24 cellular contexts compared by ENCODE assay signal in the genomic region with DNA sequence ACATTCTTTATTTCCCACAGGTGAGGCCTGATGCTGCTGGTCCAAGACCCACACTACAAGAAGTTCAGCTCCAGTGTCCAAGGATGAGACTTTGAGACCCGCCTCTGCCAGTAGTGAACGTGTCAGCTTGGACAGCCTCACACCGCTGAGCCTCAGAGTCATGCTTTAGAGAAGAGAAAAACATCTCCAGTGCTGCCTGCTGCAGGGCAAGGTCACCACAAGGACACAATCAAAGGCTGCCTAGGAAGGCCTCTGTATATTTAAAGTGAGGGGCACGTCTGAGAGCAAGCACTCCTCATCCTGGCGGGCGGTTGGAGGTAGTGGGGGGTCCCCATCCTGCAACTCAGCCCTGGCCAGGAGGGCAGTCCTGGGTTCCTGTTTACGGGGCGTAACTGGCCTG. TPM values are rescaled to one million over a fixed set of nuclear protein-coding genes. Genes with fewer than 3 reads are reported as not detected.
DNase-seq lines count a peak whose midpoint lies in the region; ATAC-seq, FAIRE-seq and TF ChIP-seq lines count a peak whose summit lies in the region.
"Had no signal": no experiment of that assay in that cellular context is flagged by ENCODE, and none has a peak within 500 bp of the region (broad histone marks: within the 10 kb centered on the region; RNA-seq: fewer than 3 reads in every experiment).

No MANE protein-coding gene starts in this region.

- no peaks in the 10 kb centered on the region for H3K9me3 Mint-ChIP-seq in activated CD8-positive, alpha-beta memory T cell treated with anti-CD3 and anti-CD28 coated beads, Interleukin-2, amount 10 ng/mL, durations not matched to agents 7 days and 5 days (ENCODE audit: low read depth)
- H3K9me3 Mint-ChIP-seq: activated CD8-positive, alpha-beta T cell treated with anti-CD3 and anti-CD28 coated beads for 36 hours had no signal

- no peak overlapping the region for H3K27ac Mint-ChIP-seq in activated CD8-positive, alpha-beta memory T cell treated with anti-CD3 and anti-CD28 coated beads, Interleukin-2, amount 10 ng/mL, durations not matched to agents 7 days and 5 days
- H3K27ac Mint-ChIP-seq: activated CD8-positive, alpha-beta T cell treated with anti-CD3 and anti-CD28 coated beads for 36 hours had no signal

- no peak overlapping the region for H3K4me3 Mint-ChIP-seq in activated CD8-positive, alpha-beta memory T cell treated with anti-CD3 and anti-CD28 coated beads, Interleukin-2, amount 10 ng/mL, durations not matched to agents 7 days and 5 days
- H3K4me3 Mint-ChIP-seq: activated CD8-positive, alpha-beta T cell treated with anti-CD3 and anti-CD28 coated beads for 36 hours had no signal

- no peak for TF ChIP-seq EP300 in sigmoid colon (IDR thresholded peaks at IDR 0.05)

- H3K4me3 ChIP-seq in HUES6 (ENCODE audit: low read depth, low read length) (no peak overlapping the region), kidney (ENCODE audit: low read length in 2 of 2) (no peak overlapping the region), sigmoid colon (no peak overlapping the region)

- WGBS in sigmoid colon, 2 donors, result 86 to 94% methylated on average over 8 of the region's 8 CpGs

- no peaks in the 10 kb centered on the region for H3K27me3 ChIP-seq in HUES6 (ENCODE audit: control insufficient read depth, insufficient read depth, low read length)
- no peaks in the 10 kb centered on the region for H3K27me3 ChIP-seq in sigmoid colon

- H3K4me1 ChIP-seq in HUES6 (ENCODE audit: control insufficient read depth, insufficient read depth, low read length) (peaks cover 66% of the 10 kb centered on the region), kidney (ENCODE audit: control insufficient read depth in 1 of 2, insufficient read depth in 1 of 2, low read depth in 1 of 2, low read length in 2 of 2) (peaks cover 7 to 14% of the 10 kb centered on the region in 2 donors), sigmoid colon (peaks cover 0 to 85% (median 69%) of the 10 kb centered on the region in 4 donors)

- H3K4me1 Mint-ChIP-seq in activated CD8-positive, alpha-beta memory T cell treated with anti-CD3 and anti-CD28 coated beads, Interleukin-2, amount 10 ng/mL, durations not matched to agents 7 days and 5 days, result no peaks in the 10 kb centered on the region

- no peak for TF ChIP-seq CTCF in kidney (IDR thresholded peaks at IDR 0.05; ENCODE audit: borderline replicate concordance, extremely low read depth, insufficient read depth)
- TF ChIP-seq CTCF in sigmoid colon (IDR thresholded peaks at IDR 0.05), result no peak

- H3K9me3 ChIP-seq in HUES6 (ENCODE audit: control insufficient read depth, insufficient read depth, low read depth, low read length), result no peaks in the 10 kb centered on the region
- no peaks in the 10 kb centered on the region for H3K9me3 ChIP-seq in kidney (ENCODE audit: control insufficient read depth in 1 of 2, low read length in 2 of 2)
- no peaks in the 10 kb centered on the region for H3K9me3 ChIP-seq in sigmoid colon

- CTCF ChIA-PET in activated CD8-positive, alpha-beta memory T cell treated with anti-CD3 and anti-CD28 coated beads, Interleukin-2, amount 10 ng/mL, durations not matched to agents 7 days and 5 days (lab: Charles Lee), result no interaction called here

- FAIRE-seq in kidney (lab: Jason Lieb, UNC), result no peak
- FAIRE-seq: bronchial epithelial cell, D721Med, endothelial cell of umbilical vein had no signal

- intact Hi-C loops in kidney (cut with DNase I) (no loop called here), sigmoid colon (cut with DNase I) (no loop called here)

- DNase-seq in kidney (no peak), sigmoid colon (no peak), NCI-H1417 (lab: John Stamatoyannopoulos, UW) (no peak)
- no peak for DNase-seq in activated CD8-positive, alpha-beta memory T cell treated with anti-CD3 and anti-CD28 coated beads, Interleukin-2, amount 10 ng/mL, durations not matched to agents 7 days and 5 days
- DNase-seq: activated CD8-positive, alpha-beta T cell treated with anti-CD3 and anti-CD28 coated beads for 36 hours; C1 segment of cervical spinal cord; dermis blood vessel endothelial cell; hypothalamus; NCI-H2171 treated with DMSO at 0.1 percent for 48 hours; NCI-H748 treated with DMSO at 0.1 percent for 48 hours; right cardiac atrium; stimulated activated CD4-positive, alpha-beta T cell treated with anti-CD3 and anti-CD28 coated beads, Interleukin-15, amount 100 ng/mL, for 24 hours; substantia nigra; T-helper 9 cell had no signal

- H3K9ac ChIP-seq in HUES6 (ENCODE audit: low read length) (peak overlapping the region; percentile 69), kidney (ENCODE audit: low read length in 2 of 2) (peak overlapping the region in 1 of 2 donors; percentile 10)

- no peak for TF ChIP-seq POLR2A in sigmoid colon (IDR thresholded peaks at IDR 0.05)

- no peaks in the 10 kb centered on the region for H3K36me3 Mint-ChIP-seq in activated CD8-positive, alpha-beta memory T cell treated with anti-CD3 and anti-CD28 coated beads, Interleukin-2, amount 10 ng/mL, durations not matched to agents 7 days and 5 days

- ATAC-seq in HG03469 (IDR thresholded peaks at IDR 0.05; ENCODE audit: unreplicated experiment) (no peak), HG03565 (IDR thresholded peaks at IDR 0.05; ENCODE audit: unreplicated experiment) (no peak)
- no peak for ATAC-seq in activated CD8-positive, alpha-beta memory T cell treated with anti-CD3 and anti-CD28 coated beads, Interleukin-2, amount 10 ng/mL, durations not matched to agents 7 days and 5 days
- ATAC-seq: activated CD8-positive, alpha-beta T cell treated with anti-CD3 and anti-CD28 coated beads for 36 hours; right cardiac atrium had no signal

- H3K27ac ChIP-seq in HUES6 (ENCODE audit: low read depth, low read length) (peak overlapping the region; percentile 67; the same call in 1 of the 2 replicates), cingulate gyrus (ENCODE audit: low read depth, low read length) (peak overlapping the region; percentile 23), kidney (ENCODE audit: low read depth in 2 of 2, low read length in 2 of 2) (peak overlapping the region; percentile 69 to 71), sigmoid colon (peak overlapping the region; percentile 69 to 82 (median 75))
- H3K27ac ChIP-seq: RWPE1 had no signal

- H3K36me3 ChIP-seq in HUES6 (ENCODE audit: control insufficient read depth, insufficient read depth, low read length) (peaks cover 13% of the 10 kb centered on the region; the same call in 1 of the 2 replicates), kidney (ENCODE audit: control insufficient read depth in 1 of 2, insufficient read depth in 2 of 2, low read length in 2 of 2) (no peaks in the 10 kb centered on the region), sigmoid colon (no peaks in the 10 kb centered on the region)

- H3K27me3 Mint-ChIP-seq in activated CD8-positive, alpha-beta memory T cell treated with anti-CD3 and anti-CD28 coated beads, Interleukin-2, amount 10 ng/mL, durations not matched to agents 7 days and 5 days, result no peaks in the 10 kb centered on the region
- H3K27me3 Mint-ChIP-seq: activated CD8-positive, alpha-beta T cell treated with anti-CD3 and anti-CD28 coated beads for 36 hours had no signal

RNA-seq across cellular contexts. Expression of gene FGFR2, which starts 19.3 kb away (rescaled TPM):
- total RNA-seq in kidney (59.4 TPM), sigmoid colon (100 to 1,000 TPM in 3 of 4 donors, 10 to 100 TPM in 1; 71.5 to 143 (median 112) TPM)
- polyA plus RNA-seq in kidney (ENCODE audit: insufficient read depth, low read depth, low replicate concordance) (20.2 TPM), sigmoid colon (10 to 100 TPM in 2 of 3 donors, 1 to 10 TPM in 1; 5.1 to 20.4 (median 11.4) TPM)
- under 1 TPM in 1 of 2 experiments, not detected in 1; 0.09 TPM for total RNA-seq in activated CD8-positive, alpha-beta memory T cell treated with anti-CD3 and anti-CD28 coated beads, Interleukin-2, amount 10 ng/mL, durations not matched to agents 7 days and 5 days
- total RNA-seq: activated CD8-positive, alpha-beta T cell treated with anti-CD3 and anti-CD28 coated beads for 36 hours; endothelial cell of umbilical vein; lung microvascular endothelial cell had no signal
- polyA plus RNA-seq: AG04450 had no signal

Comparison
In these comparisons a context has a peak if more than half of its experiments do, and no peak if none do; other contexts are left out.
1. H3K27ac ChIP-seq: peak in every context shown above with its lines; median percentile 75 in sigmoid colon; 70 in kidney; 67 in HUES6; 23 in cingulate gyrus.
2. RNA of gene FGFR2, which starts 19.3 kb away (total RNA-seq): 71.5 to 143 TPM in sigmoid colon and 59.4 TPM in kidney (single experiment); 0.09 TPM in activated CD8-positive, alpha-beta memory T cell treated with anti-CD3 and anti-CD28 coated beads, Interleukin-2, amount 10 ng/mL, durations not matched to agents 7 days and 5 days; every median in the first group is over 10 times any median in the second.